1 cellular context compared by ENCODE assay signal in genomic region chr15:73695773-73696640, GRCh38.
TF ChIP-seq lines count a peak whose summit lies in the region.

No MANE protein-coding gene starts in this region.

TF ChIP-seq in H1, 55 proteins besides CTCF, POLR2A, EP300 and RAD21:
- TF ChIP-seq TCF12 (IDR thresholded peaks at IDR 0.05; ENCODE audit: low read depth, low read length) (no peak), ZNF274 (IDR thresholded peaks at IDR 0.05; ENCODE audit: borderline replicate concordance, extremely low read depth, low read length) (no peak), CHD2 (IDR thresholded peaks at IDR 0.05; ENCODE audit: low read length) (no peak), RBBP5 (IDR thresholded peaks at IDR 0.05; ENCODE audit: borderline replicate concordance, low read depth, low read length) (no peak), POU5F1 (IDR thresholded peaks at IDR 0.05; ENCODE audit: low read depth, low read length) (no peak), BCL11A (IDR thresholded peaks at IDR 0.05; ENCODE audit: low read depth in 2 of 2, low read length in 2 of 2) (no peak)
